In genomic region chr3:149630806-149631205, GRCh38 we compare ENCODE assay signal across 31 cellular contexts.
"Had no signal": no experiment of that assay in that cellular context is flagged by ENCODE, and none has a peak within 500 bp of the region (broad histone marks: within the 10 kb centered on the region; RNA-seq: fewer than 3 reads in every experiment).

No MANE protein-coding gene starts in this region.

- DNase-seq: activated CD4-positive, alpha-beta memory T cell treated with anti-CD3 and anti-CD28 coated beads, Interleukin-2, amount 10 ng/mL, durations not matched to agents 7 days and 5 days; activated CD4-positive, alpha-beta T cell treated with anti-CD3 and anti-CD28 coated beads for 1 hour; activated CD4-positive, alpha-beta T cell treated with anti-CD3 and anti-CD28 coated beads for 48 hours; activated CD4-positive, CD25-positive, alpha-beta regulatory T cell; activated gamma-delta T cell treated with Interleukin-2 at 50 U/mL for 16 hours; activated naive CD4-positive, alpha-beta T cell treated with anti-CD3 and anti-CD28 coated beads for 36 hours; activated T-cell treated with anti-CD3 and anti-CD28 coated beads, Interleukin-2, amount 50 U/mL, for 24 hours; adrenal gland; body of pancreas; central memory CD4-positive, alpha-beta T cell; Karpas-422; KBM-7; MG63; NCI-H1105 treated with DMSO at 0.1 percent for 48 hours; NCI-H1436; NCI-H1694; NCI-H1930; NCI-H2081 treated with DMSO at 0.1 percent for 48 hours; NCI-H226; NCI-H446 treated with DMSO at 0.1 percent for 48 hours; NCI-H524; Peyer's patch; SIG-M5; T1000; WERI-Rb-1 had no signal

- FAIRE-seq: astrocyte, bronchial epithelial cell had no signal

- H3K27ac ChIP-seq: adrenal gland, body of pancreas, Peyer's patch, RWPE1, WERI-Rb-1 had no signal

- H3K9me3 ChIP-seq: adrenal gland, body of pancreas, MG63, Peyer's patch had no signal

- H3K4me3 ChIP-seq: adrenal gland, body of pancreas, MG63, Peyer's patch had no signal

- H3K27ac Mint-ChIP-seq: activated CD4-positive, alpha-beta memory T cell treated with anti-CD3 and anti-CD28 coated beads, Interleukin-2, amount 10 ng/mL, durations not matched to agents 7 days and 5 days; activated naive CD4-positive, alpha-beta T cell treated with anti-CD3 and anti-CD28 coated beads for 36 hours; activated naive CD4-positive, alpha-beta T cell treated with anti-CD3 and anti-CD28 coated beads, Interleukin-2, amount 50 U/mL, for 72 hours; activated T-cell treated with anti-CD3 and anti-CD28 coated beads, Interleukin-2, amount 50 U/mL, for 24 hours; activated T-helper 2 cell treated with anti-CD3 and anti-CD28 coated beads, Interferon-gamma antibody, Interleukin-2, Interleukin-4, amounts not matched to agents 10 μg/mL and 5 μg/mL and 100 μg/mL, durations not matched to agents 14 hours and 24 hours and 36 hours had no signal

- H3K4me1 Mint-ChIP-seq: activated CD4-positive, alpha-beta memory T cell treated with anti-CD3 and anti-CD28 coated beads, Interleukin-2, amount 10 ng/mL, durations not matched to agents 7 days and 5 days had no signal

- H3K36me3 ChIP-seq: adrenal gland, Peyer's patch, WERI-Rb-1 had no signal

- H3K27me3 ChIP-seq: adrenal gland, body of pancreas, MG63, Peyer's patch had no signal

- H3K4me3 Mint-ChIP-seq: activated CD4-positive, alpha-beta memory T cell treated with anti-CD3 and anti-CD28 coated beads, Interleukin-2, amount 10 ng/mL, durations not matched to agents 7 days and 5 days; activated naive CD4-positive, alpha-beta T cell treated with anti-CD3 and anti-CD28 coated beads for 36 hours; activated T-cell treated with anti-CD3 and anti-CD28 coated beads, Interleukin-2, amount 50 U/mL, for 24 hours had no signal

- H3K36me3 Mint-ChIP-seq: activated naive CD4-positive, alpha-beta T cell treated with anti-CD3 and anti-CD28 coated beads, Interleukin-2, amount 50 U/mL, for 72 hours had no signal

- H3K9me3 Mint-ChIP-seq: activated CD4-positive, alpha-beta memory T cell treated with anti-CD3 and anti-CD28 coated beads, Interleukin-2, amount 10 ng/mL, durations not matched to agents 7 days and 5 days; activated naive CD4-positive, alpha-beta T cell treated with anti-CD3 and anti-CD28 coated beads for 36 hours; activated naive CD4-positive, alpha-beta T cell treated with anti-CD3 and anti-CD28 coated beads, Interleukin-2, amount 50 U/mL, for 72 hours; activated T-cell treated with anti-CD3 and anti-CD28 coated beads, Interleukin-2, amount 50 U/mL, for 24 hours; activated T-helper 2 cell treated with anti-CD3 and anti-CD28 coated beads, Interferon-gamma antibody, Interleukin-2, Interleukin-4, amounts not matched to agents 10 μg/mL and 5 μg/mL and 100 μg/mL, durations not matched to agents 14 hours and 24 hours and 36 hours had no signal

- ATAC-seq: activated naive CD4-positive, alpha-beta T cell treated with anti-CD3 and anti-CD28 coated beads, Interleukin-2, amount 50 U/mL, for 72 hours; body of pancreas; Right ventricle myocardium inferior had no signal
